Comparison of ENCODE assay signal across 17 cellular contexts in the genomic region with DNA sequence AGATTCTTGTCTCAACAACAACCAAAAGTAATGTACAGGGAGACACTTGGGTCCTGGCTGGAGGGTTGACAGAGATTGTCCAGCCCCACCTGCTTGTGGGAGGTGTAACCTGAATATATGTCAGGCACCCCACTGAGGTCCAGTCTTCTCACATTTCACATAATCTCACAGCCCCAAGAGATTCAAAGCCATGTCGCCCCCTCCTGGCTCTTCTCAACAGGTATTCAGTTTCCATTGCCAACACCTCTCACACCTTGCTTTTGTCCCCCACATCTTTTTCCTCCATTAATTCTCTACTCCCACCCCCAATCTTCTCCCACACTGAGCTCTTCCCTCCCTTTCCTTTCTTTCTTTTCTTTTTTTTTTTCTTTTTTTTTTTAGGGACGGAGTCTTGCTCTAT. TPM values are rescaled to one million over a fixed set of nuclear protein-coding genes. Genes with fewer than 3 reads are reported as not detected.
DNase-seq lines count a peak whose midpoint lies in the region; ATAC-seq and TF ChIP-seq lines count a peak whose summit lies in the region.
"Had no signal": no experiment of that assay in that cellular context is flagged by ENCODE, and none has a peak within 500 bp of the region (broad histone marks: within the 10 kb centered on the region; RNA-seq: fewer than 3 reads in every experiment).

No MANE protein-coding gene starts in this region.

- no peak overlapping the region for H2BK20ac ChIP-seq in IMR-90 (ENCODE audit: low read depth, low read length)

- no peak for TF ChIP-seq POLR2A in IMR-90 (IDR thresholded peaks at IDR 0.05; ENCODE audit: low read depth, low read length)
- no peak for TF ChIP-seq POLR2A in spleen (IDR thresholded peaks at IDR 0.05)

- H3K9me3 ChIP-seq in IMR-90 (ENCODE audit: control insufficient read depth, insufficient read depth, low read length) (no peaks in the 10 kb centered on the region), WERI-Rb-1 (ENCODE audit: severe bottlenecking) (no peaks in the 10 kb centered on the region), neural progenitor cell (ENCODE audit: low read depth) (no peaks in the 10 kb centered on the region), spleen (no peaks in the 10 kb centered on the region)
- H3K9me3 ChIP-seq: BLaER1, prostate gland had no signal

- H3K4me3 ChIP-seq in IMR-90 (ENCODE audit: insufficient read depth, low read depth, low read length) (no peak overlapping the region), WERI-Rb-1 (ENCODE audit: low read depth, low read length) (no peak overlapping the region), neural progenitor cell (no peak overlapping the region), spleen (no peak overlapping the region)
- H3K4me3 ChIP-seq: BLaER1, prostate gland had no signal

- H2BK15ac ChIP-seq in IMR-90 (ENCODE audit: low read depth, low read length): no peak overlapping the region

- H3K9me1 ChIP-seq in IMR-90 (ENCODE audit: insufficient read depth, low read length): peaks cover 3% of the 10 kb centered on the region; the same call in 1 of the 2 replicates

- H3F3A ChIP-seq in neural progenitor cell (ENCODE audit: low read depth): peaks cover 2% of the 10 kb centered on the region

- dilution Hi-C loops in IMR-90 (cut with HindIII; ENCODE audit: low sequenced_read_pairs, unreplicated experiment): no loop called here

- intact Hi-C loops in IMR-90 (cut with micrococcal nuclease) (no loop called here), spleen (cut with DNase I; ENCODE audit: low total_unique reads) (no loop called here)

- no peak overlapping the region for H3K56ac ChIP-seq in IMR-90 (ENCODE audit: extremely low read depth, insufficient read depth, low read length)

- peaks cover 10% of the 10 kb centered on the region for H3K4me1 Mint-ChIP-seq in activated naive CD4-positive, alpha-beta T cell treated with anti-CD3 and anti-CD28 coated beads, Interleukin-2, amount 10 ng/mL, durations not matched to agents 7 days and 5 days
- peaks cover 16% of the 10 kb centered on the region for H3K4me1 Mint-ChIP-seq in neural progenitor cell

- H2BK5ac ChIP-seq in IMR-90 (ENCODE audit: low read depth, low read length, poor library complexity, severe bottlenecking): no peak overlapping the region

- no peak overlapping the region for H3K18ac ChIP-seq in IMR-90 (ENCODE audit: low read depth, low read length)

- no TSS peak for BruUV-seq in IMR-90 (replicated peaks; lab: Mats Ljungman, UMichigan)

- H3K27me3 Mint-ChIP-seq in activated naive CD4-positive, alpha-beta T cell treated with anti-CD3 and anti-CD28 coated beads, Interleukin-2, amount 10 ng/mL, durations not matched to agents 7 days and 5 days: peaks cover 69% of the 10 kb centered on the region
- peaks cover 19% of the 10 kb centered on the region for H3K27me3 Mint-ChIP-seq in neural progenitor cell (ENCODE audit: insufficient read depth, low read depth)

- H3K4me3 Mint-ChIP-seq in activated naive CD4-positive, alpha-beta T cell treated with anti-CD3 and anti-CD28 coated beads, Interleukin-2, amount 10 ng/mL, durations not matched to agents 7 days and 5 days: no peak overlapping the region
- no peak overlapping the region for H3K4me3 Mint-ChIP-seq in neural progenitor cell
- H3K4me3 Mint-ChIP-seq: brain; stimulated activated naive B cell treated with anti-CD40 and anti-IgM and Interleukin-4, amounts not matched to agents 10 μg/mL and 1 μg/mL and 100 μg/mL, for 72 hours had no signal

- no peak overlapping the region for H2AK9ac ChIP-seq in IMR-90 (replicated peaks; ENCODE audit: low read depth, low read length, poor library complexity)

- CTCF ChIA-PET in activated naive CD4-positive, alpha-beta T cell treated with anti-CD3 and anti-CD28 coated beads, Interleukin-2, amount 10 ng/mL, durations not matched to agents 7 days and 5 days (lab: Charles Lee): interaction anchor here (0.9 to 1.1 kb wide), 3 partner anchors 55 to 199 kb away, joined by 3 read pairs; no protein-coding TSS in a partner anchor
- CTCF ChIA-PET in IMR-90 (lab: Yijun Ruan, JAX): interaction anchor here (0.6 kb wide), 1 partner anchor 9 kb away, joined by 4 read pairs; no protein-coding TSS in a partner anchor

- H3K9me3 Mint-ChIP-seq in activated naive CD4-positive, alpha-beta T cell treated with anti-CD3 and anti-CD28 coated beads, Interleukin-2, amount 10 ng/mL, durations not matched to agents 7 days and 5 days: no peaks in the 10 kb centered on the region
- H3K9me3 Mint-ChIP-seq in neural progenitor cell: no peaks in the 10 kb centered on the region

- in situ Hi-C loops in IMR-90 (cut with MboI; ENCODE audit: low sequenced_read_pairs): no loop called here

- H2BK120ac ChIP-seq in IMR-90 (ENCODE audit: low read depth, low read length): no peak overlapping the region

- no peaks in the 10 kb centered on the region for H3K79me2 ChIP-seq in neural progenitor cell (ENCODE audit: low read depth)

- no peaks in the 10 kb centered on the region for H3K79me1 ChIP-seq in IMR-90 (ENCODE audit: low read depth in 1 of 2, low read length in 2 of 2)

- no peak overlapping the region for H3K27ac Mint-ChIP-seq in activated naive CD4-positive, alpha-beta T cell treated with anti-CD3 and anti-CD28 coated beads, Interleukin-2, amount 10 ng/mL, durations not matched to agents 7 days and 5 days
- no peak overlapping the region for H3K27ac Mint-ChIP-seq in neural progenitor cell
- H3K27ac Mint-ChIP-seq: stimulated activated naive B cell treated with anti-CD40 and anti-IgM and Interleukin-4, amounts not matched to agents 10 μg/mL and 1 μg/mL and 100 μg/mL, for 72 hours had no signal

- TF ChIP-seq CTCF in IMR-90 (conservative IDR thresholded peaks at IDR 0.05; ENCODE audit: low read depth, low read length) (0 out of 2 replicates have a peak, but pooled peaks have one; percentile 4), WERI-Rb-1 (IDR thresholded peaks at IDR 0.05; ENCODE audit: low read depth, low read length) (peak; percentile 65), neural progenitor cell (IDR thresholded peaks at IDR 0.05) (peak; percentile 30), spleen (IDR thresholded peaks at IDR 0.05 in 8 of 11, conservative IDR thresholded peaks at IDR 0.05 in 3 of 11) (peak in 2 of 11 experiments; percentile 26 to 31)

- H3K36me3 ChIP-seq in IMR-90 (ENCODE audit: control insufficient read depth, insufficient read depth, low read length) (no peaks in the 10 kb centered on the region), WERI-Rb-1 (peaks cover 13% of the 10 kb centered on the region), neural progenitor cell (no peaks in the 10 kb centered on the region), spleen (no peaks in the 10 kb centered on the region)
- H3K36me3 ChIP-seq: BLaER1, prostate gland had no signal

- TF ChIP-seq RAD21 in IMR-90 (IDR thresholded peaks at IDR 0.05; ENCODE audit: low read length): no peak

- H4K5ac ChIP-seq in IMR-90 (ENCODE audit: low read depth, low read length): no peak overlapping the region

- H3K4me2 ChIP-seq in IMR-90 (ENCODE audit: low read depth, low read length) (no peak overlapping the region), neural progenitor cell (no peak overlapping the region)
- H3K4me2 ChIP-seq: BLaER1 had no signal

- H3K27me3 ChIP-seq in IMR-90 (ENCODE audit: control insufficient read depth, insufficient read depth, low read length) (peaks cover 4% of the 10 kb centered on the region; the same call in 1 of the 2 replicates), WERI-Rb-1 (ENCODE audit: insufficient read depth, low read depth, severe bottlenecking) (no peaks in the 10 kb centered on the region), neural progenitor cell (peaks cover 22% of the 10 kb centered on the region), spleen (replicated peaks in 1 of 7) (peaks cover 0 to 70% (median 8%) of the 10 kb centered on the region in 7 donors)

- peaks cover 5% of the 10 kb centered on the region for H3K4me1 ChIP-seq in IMR-90 (ENCODE audit: control insufficient read depth, insufficient read depth, low read length)
- peaks cover 9% of the 10 kb centered on the region for H3K4me1 ChIP-seq in neural progenitor cell
- H3K4me1 ChIP-seq in spleen: peaks cover 5 to 31% (median 17%) of the 10 kb centered on the region in 6 donors
- H3K4me1 ChIP-seq: prostate gland had no signal

- no peak overlapping the region for H3K14ac ChIP-seq in IMR-90 (replicated peaks; ENCODE audit: low read depth, low read length)

- no peak overlapping the region for H4K91ac ChIP-seq in IMR-90 (ENCODE audit: insufficient read depth, low read depth, low read length)

- POLR2A ChIA-PET in IMR-90 (lab: Charles Lee; ENCODE audit: unreplicated experiment): no interaction called here

- H3K9ac ChIP-seq in IMR-90 (ENCODE audit: low read depth, low read length) (no peak overlapping the region), neural progenitor cell (no peak overlapping the region)
- H3K9ac ChIP-seq: BLaER1 had no signal

- no peak overlapping the region for H3K4ac ChIP-seq in IMR-90 (ENCODE audit: low read depth, low read length)

- H3K36me3 Mint-ChIP-seq in activated naive CD4-positive, alpha-beta T cell treated with anti-CD3 and anti-CD28 coated beads, Interleukin-2, amount 10 ng/mL, durations not matched to agents 7 days and 5 days: no peaks in the 10 kb centered on the region
- H3K36me3 Mint-ChIP-seq in neural progenitor cell: no peaks in the 10 kb centered on the region
- H3K36me3 Mint-ChIP-seq: stimulated activated naive B cell treated with anti-CD40 and anti-IgM and Interleukin-4, amounts not matched to agents 10 μg/mL and 1 μg/mL and 100 μg/mL, for 72 hours had no signal

- WGBS in IMR-90 (ENCODE audit: extremely low coverage in 2 of 2, insufficient read length in 1 of 2), 2 experiments: 50% methylated on average over 1 of the region's 2 CpGs; no CpG with 5 or more reads in 1 of the 2 experiments
- WGBS in spleen, 5 donors: 67 to 85% (median 75%) methylated on average over 2 of the region's 2 CpGs

- no peak overlapping the region for H3K23ac ChIP-seq in IMR-90 (ENCODE audit: low read depth, low read length)

- ATAC-seq in IMR-90 (ENCODE audit: low read depth): no peak
- ATAC-seq: Panc1; stimulated activated naive B cell treated with anti-CD40 and anti-IgM and Interleukin-4, amounts not matched to agents 10 μg/mL and 1 μg/mL and 100 μg/mL, for 72 hours had no signal

- H4K20me1 ChIP-seq in IMR-90 (ENCODE audit: insufficient read depth, low read length) (no peaks in the 10 kb centered on the region), neural progenitor cell (ENCODE audit: low read depth) (peaks cover 14% of the 10 kb centered on the region)
- H4K20me1 ChIP-seq: BLaER1 had no signal

- peak; percentile 33 for DNase-seq in activated naive CD4-positive, alpha-beta T cell treated with anti-CD3 and anti-CD28 coated beads, Interleukin-2, amount 10 ng/mL, durations not matched to agents 7 days and 5 days
- DNase-seq in activated naive CD4-positive, alpha-beta T cell (lab: John Stamatoyannopoulos, UW): no peak
- no peak for DNase-seq in IMR-90
- peak; percentile 55 for DNase-seq in WERI-Rb-1
- peak; percentile 41 for DNase-seq in neural progenitor cell (ENCODE audit: low spot score)
- no peak for DNase-seq in NCI-H1417 (lab: John Stamatoyannopoulos, UW)
- DNase-seq in spleen: no peak
- no peak for DNase-seq in Ammon's horn (ENCODE audit: low spot score)
- DNase-seq: activated T-cell treated with anti-CD3 and anti-CD28 coated beads, Interleukin-2, amount 50 U/mL, for 48 hours; NCI-H1436 treated with DMSO at 0.1 percent for 48 hours; stimulated activated naive B cell treated with anti-CD40 and anti-IgM and Interleukin-4, amounts not matched to agents 10 μg/mL and 1 μg/mL and 100 μg/mL, for 72 hours; T1000 had no signal

- no peak overlapping the region for H4K8ac ChIP-seq in IMR-90 (ENCODE audit: low read depth in 2 of 2, low read length in 2 of 2)

- no peak overlapping the region for H2AFZ ChIP-seq in IMR-90 (replicated peaks; ENCODE audit: low read length, poor library complexity)
- H2AFZ ChIP-seq in neural progenitor cell (replicated peaks): no peak overlapping the region

- H3K27ac ChIP-seq in IMR-90 (ENCODE audit: insufficient read depth, low read length) (no peak overlapping the region), WERI-Rb-1 (no peak overlapping the region), neural progenitor cell (no peak overlapping the region), spleen (no peak overlapping the region)
- H3K27ac ChIP-seq: BLaER1, epithelial cell of prostate, prostate gland had no signal

- no peak overlapping the region for H2AK5ac ChIP-seq in IMR-90 (ENCODE audit: low read depth, low read length)

RNA-seq across cellular contexts. Expression of gene UNC13A, which starts 11.2 kb away (rescaled TPM):
- under 0.01 and 0.18 TPM in 2 replicates for total RNA-seq in IMR-90 (2012; rRNA removed)
- polyA plus RNA-seq in IMR-90 (2012; rRNA removed): 0.16 and 0.22 TPM in 2 replicates
- 0.09 and 0.15 TPM in 2 replicates for polyA plus RNA-seq in IMR-90 (2012; cell fraction: cytosol; rRNA removed)
- 0.52 and 0.56 TPM in 2 replicates for polyA plus RNA-seq in IMR-90 (2012; cell fraction: nucleus; rRNA removed; ENCODE audit: low replicate concordance)
- total RNA-seq in neural progenitor cell (ENCODE audit: low replicate concordance): 0.77 and 1.3 TPM in 2 replicates
- total RNA-seq in spleen: 10 to 100 TPM in 1 of 7 donors, 1 to 10 TPM in 6; 2.9 to 10.7 (median 5.1) TPM
- 1 to 10 TPM in 2 of 3 donors, under 1 TPM in 1; 0.73 to 6.2 (median 1.7) TPM for polyA plus RNA-seq in spleen

RNA-seq across cellular contexts. Expression of gene MAP1S, which starts 42.3 kb away (rescaled TPM):
- total RNA-seq in IMR-90 (2012; rRNA removed) (6.1 and 10.6 TPM in 2 replicates), neural progenitor cell (ENCODE audit: low replicate concordance) (8.9 and 30.4 TPM in 2 replicates), spleen (10 to 100 TPM; 33.4 to 63.1 (median 45.6) TPM)
- polyA plus RNA-seq in IMR-90 (2012; rRNA removed) (48.6 and 50.1 TPM in 2 replicates), spleen (10 to 100 TPM; 15.0 to 15.9 (median 15.0) TPM)
- polyA plus RNA-seq in IMR-90 (2012; cell fraction: cytosol; rRNA removed): 20.3 and 29.5 TPM in 2 replicates
- 20.9 and 48.9 TPM in 2 replicates for polyA plus RNA-seq in IMR-90 (2012; cell fraction: nucleus; rRNA removed; ENCODE audit: low replicate concordance)

Comparison
In these comparisons a context has a peak if more than half of its experiments do, and no peak if none do; other contexts are left out.
1. DNase-seq: peak in activated naive CD4-positive, alpha-beta T cell treated with anti-CD3 and anti-CD28 coated beads, Interleukin-2, amount 10 ng/mL, durations not matched to agents 7 days and 5 days (single experiment), WERI-Rb-1 (single experiment) and neural progenitor cell (single experiment); none in activated naive CD4-positive, alpha-beta T cell (0 of 4), IMR-90 (single experiment), NCI-H1417 (0 of 3), spleen (single experiment) and Ammon's horn (single experiment).